2 cellular contexts compared by ENCODE assay signal in the genomic region with DNA sequence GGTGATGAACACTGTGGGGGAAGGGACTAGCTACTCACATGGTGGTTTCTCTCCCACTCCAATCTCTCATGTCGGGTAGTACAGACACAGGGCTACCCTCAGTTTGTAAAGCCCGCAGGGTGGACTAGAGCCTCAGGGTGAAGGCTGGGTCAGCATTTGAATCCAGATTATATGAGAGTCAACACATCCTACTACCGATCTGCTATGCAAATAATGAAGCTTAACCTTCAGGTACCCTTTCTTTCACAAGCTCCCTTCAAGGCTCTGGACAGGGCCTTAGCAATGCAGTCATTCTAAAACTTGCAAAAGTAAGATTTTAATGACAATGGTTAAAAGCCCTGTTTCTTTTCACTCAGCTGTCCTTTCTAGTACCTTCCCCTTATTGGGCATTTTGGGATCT.
TF ChIP-seq lines count a peak whose summit lies in the region.

No MANE protein-coding gene starts in this region.

TF ChIP-seq in GM23338, 12 proteins besides CTCF, POLR2A, EP300 and RAD21:
- TF ChIP-seq, protein P1, sequence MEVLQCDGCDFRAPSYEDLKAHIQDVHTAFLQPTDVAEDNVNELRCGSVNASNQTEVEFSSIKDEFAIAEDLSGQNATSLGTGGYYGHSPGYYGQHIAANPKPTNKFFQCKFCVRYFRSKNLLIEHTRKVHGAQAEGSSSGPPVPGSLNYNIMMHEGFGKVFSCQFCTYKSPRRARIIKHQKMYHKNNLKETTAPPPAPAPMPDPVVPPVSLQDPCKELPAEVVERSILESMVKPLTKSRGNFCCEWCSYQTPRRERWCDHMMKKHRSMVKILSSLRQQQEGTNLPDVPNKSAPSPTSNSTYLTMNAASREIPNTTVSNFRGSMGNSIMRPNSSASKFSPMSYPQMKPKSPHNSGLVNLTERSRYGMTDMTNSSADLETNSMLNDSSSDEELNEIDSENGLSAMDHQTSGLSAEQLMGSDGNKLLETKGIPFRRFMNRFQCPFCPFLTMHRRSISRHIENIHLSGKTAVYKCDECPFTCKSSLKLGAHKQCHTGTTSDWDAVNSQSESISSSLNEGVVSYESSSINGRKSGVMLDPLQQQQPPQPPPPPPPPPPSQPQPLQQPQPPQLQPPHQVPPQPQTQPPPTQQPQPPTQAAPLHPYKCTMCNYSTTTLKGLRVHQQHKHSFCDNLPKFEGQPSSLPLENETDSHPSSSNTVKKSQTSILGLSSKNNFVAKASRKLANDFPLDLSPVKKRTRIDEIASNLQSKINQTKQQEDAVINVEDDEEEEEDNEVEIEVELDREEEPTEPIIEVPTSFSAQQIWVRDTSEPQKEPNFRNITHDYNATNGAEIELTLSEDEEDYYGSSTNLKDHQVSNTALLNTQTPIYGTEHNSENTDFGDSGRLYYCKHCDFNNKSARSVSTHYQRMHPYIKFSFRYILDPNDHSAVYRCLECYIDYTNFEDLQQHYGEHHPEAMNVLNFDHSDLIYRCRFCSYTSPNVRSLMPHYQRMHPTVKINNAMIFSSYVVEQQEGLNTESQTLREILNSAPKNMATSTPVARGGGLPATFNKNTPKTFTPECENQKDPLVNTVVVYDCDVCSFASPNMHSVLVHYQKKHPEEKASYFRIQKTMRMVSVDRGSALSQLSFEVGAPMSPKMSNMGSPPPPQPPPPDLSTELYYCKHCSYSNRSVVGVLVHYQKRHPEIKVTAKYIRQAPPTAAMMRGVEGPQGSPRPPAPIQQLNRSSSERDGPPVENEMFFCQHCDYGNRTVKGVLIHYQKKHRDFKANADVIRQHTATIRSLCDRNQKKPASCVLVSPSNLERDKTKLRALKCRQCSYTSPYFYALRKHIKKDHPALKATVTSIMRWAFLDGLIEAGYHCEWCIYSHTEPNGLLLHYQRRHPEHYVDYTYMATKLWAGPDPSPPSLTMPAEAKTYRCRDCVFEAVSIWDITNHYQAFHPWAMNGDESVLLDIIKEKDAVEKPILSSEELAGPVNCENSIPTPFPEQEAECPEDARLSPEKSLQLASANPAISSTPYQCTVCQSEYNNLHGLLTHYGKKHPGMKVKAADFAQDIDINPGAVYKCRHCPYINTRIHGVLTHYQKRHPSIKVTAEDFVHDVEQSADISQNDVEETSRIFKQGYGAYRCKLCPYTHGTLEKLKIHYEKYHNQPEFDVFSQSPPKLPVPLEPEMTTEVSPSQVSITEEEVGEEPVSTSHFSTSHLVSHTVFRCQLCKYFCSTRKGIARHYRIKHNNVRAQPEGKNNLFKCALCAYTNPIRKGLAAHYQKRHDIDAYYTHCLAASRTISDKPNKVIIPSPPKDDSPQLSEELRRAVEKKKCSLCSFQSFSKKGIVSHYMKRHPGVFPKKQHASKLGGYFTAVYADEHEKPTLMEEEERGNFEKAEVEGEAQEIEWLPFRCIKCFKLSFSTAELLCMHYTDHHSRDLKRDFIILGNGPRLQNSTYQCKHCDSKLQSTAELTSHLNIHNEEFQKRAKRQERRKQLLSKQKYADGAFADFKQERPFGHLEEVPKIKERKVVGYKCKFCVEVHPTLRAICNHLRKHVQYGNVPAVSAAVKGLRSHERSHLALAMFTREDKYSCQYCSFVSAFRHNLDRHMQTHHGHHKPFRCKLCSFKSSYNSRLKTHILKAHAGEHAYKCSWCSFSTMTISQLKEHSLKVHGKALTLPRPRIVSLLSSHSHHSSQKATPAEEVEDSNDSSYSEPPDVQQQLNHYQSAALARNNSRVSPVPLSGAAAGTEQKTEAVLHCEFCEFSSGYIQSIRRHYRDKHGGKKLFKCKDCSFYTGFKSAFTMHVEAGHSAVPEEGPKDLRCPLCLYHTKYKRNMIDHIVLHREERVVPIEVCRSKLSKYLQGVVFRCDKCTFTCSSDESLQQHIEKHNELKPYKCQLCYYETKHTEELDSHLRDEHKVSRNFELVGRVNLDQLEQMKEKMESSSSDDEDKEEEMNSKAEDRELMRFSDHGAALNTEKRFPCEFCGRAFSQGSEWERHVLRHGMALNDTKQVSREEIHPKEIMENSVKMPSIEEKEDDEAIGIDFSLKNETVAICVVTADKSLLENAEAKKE (CRISPR knock-in tag; IDR thresholded peaks at IDR 0.05), result no peak
- TF ChIP-seq ZNF331 (CRISPR knock-in tag; IDR thresholded peaks at IDR 0.05; ENCODE audit: low read depth) (no peak), NANOG (IDR thresholded peaks at IDR 0.05; ENCODE audit: borderline replicate concordance) (no peak), STAT1 (IDR thresholded peaks at IDR 0.05; ENCODE audit: unreplicated experiment) (no peak), ZNF114 (CRISPR knock-in tag; IDR thresholded peaks at IDR 0.05) (no peak), EZH2 (IDR thresholded peaks at IDR 0.05; ENCODE audit: low read depth, unreplicated experiment) (no peak)
- TF ChIP-seq, protein P2, sequence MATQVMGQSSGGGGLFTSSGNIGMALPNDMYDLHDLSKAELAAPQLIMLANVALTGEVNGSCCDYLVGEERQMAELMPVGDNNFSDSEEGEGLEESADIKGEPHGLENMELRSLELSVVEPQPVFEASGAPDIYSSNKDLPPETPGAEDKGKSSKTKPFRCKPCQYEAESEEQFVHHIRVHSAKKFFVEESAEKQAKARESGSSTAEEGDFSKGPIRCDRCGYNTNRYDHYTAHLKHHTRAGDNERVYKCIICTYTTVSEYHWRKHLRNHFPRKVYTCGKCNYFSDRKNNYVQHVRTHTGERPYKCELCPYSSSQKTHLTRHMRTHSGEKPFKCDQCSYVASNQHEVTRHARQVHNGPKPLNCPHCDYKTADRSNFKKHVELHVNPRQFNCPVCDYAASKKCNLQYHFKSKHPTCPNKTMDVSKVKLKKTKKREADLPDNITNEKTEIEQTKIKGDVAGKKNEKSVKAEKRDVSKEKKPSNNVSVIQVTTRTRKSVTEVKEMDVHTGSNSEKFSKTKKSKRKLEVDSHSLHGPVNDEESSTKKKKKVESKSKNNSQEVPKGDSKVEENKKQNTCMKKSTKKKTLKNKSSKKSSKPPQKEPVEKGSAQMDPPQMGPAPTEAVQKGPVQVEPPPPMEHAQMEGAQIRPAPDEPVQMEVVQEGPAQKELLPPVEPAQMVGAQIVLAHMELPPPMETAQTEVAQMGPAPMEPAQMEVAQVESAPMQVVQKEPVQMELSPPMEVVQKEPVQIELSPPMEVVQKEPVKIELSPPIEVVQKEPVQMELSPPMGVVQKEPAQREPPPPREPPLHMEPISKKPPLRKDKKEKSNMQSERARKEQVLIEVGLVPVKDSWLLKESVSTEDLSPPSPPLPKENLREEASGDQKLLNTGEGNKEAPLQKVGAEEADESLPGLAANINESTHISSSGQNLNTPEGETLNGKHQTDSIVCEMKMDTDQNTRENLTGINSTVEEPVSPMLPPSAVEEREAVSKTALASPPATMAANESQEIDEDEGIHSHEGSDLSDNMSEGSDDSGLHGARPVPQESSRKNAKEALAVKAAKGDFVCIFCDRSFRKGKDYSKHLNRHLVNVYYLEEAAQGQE (IDR thresholded peaks at IDR 0.05; ENCODE audit: unreplicated experiment), result no peak
- TF ChIP-seq, protein P3, sequence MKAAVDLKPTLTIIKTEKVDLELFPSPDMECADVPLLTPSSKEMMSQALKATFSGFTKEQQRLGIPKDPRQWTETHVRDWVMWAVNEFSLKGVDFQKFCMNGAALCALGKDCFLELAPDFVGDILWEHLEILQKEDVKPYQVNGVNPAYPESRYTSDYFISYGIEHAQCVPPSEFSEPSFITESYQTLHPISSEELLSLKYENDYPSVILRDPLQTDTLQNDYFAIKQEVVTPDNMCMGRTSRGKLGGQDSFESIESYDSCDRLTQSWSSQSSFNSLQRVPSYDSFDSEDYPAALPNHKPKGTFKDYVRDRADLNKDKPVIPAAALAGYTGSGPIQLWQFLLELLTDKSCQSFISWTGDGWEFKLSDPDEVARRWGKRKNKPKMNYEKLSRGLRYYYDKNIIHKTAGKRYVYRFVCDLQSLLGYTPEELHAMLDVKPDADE (IDR thresholded peaks at IDR 0.05), result no peak
TF ChIP-seq in GM23338: peak in this region for 0.

TF ChIP-seq in GM12878, 131 proteins besides CTCF, POLR2A, EP300 and RAD21:
- TF ChIP-seq, protein P4, sequence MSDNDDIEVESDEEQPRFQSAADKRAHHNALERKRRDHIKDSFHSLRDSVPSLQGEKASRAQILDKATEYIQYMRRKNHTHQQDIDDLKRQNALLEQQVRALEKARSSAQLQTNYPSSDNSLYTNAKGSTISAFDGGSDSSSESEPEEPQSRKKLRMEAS (IDR thresholded peaks at IDR 0.05; ENCODE audit: low read depth, low read length), result no peak
- TF ChIP-seq SREBF1 (IDR thresholded peaks at IDR 0.05; ENCODE audit: low read length) (no peak), TBL1XR1 (IDR thresholded peaks at IDR 0.05; ENCODE audit: low read depth, low read length) (no peak), NFIC (IDR thresholded peaks at IDR 0.05; ENCODE audit: low read depth, low read length) (no peak), ETV6 (conservative IDR thresholded peaks at IDR 0.05 in 1 of 2, IDR thresholded peaks at IDR 0.05 in 1 of 2; ENCODE audit: borderline replicate concordance in 1 of 2, low read depth in 1 of 2) (no peak), FOS (IDR thresholded peaks at IDR 0.05; ENCODE audit: borderline replicate concordance, extremely low read depth, insufficient read length) (no peak), EZH2 (IDR thresholded peaks at IDR 0.05; ENCODE audit: borderline replicate concordance, control insufficient read depth, low read depth, low read length) (no peak), TCF3 (IDR thresholded peaks at IDR 0.05; ENCODE audit: borderline replicate concordance, insufficient read depth, low read depth, low read length) (no peak), ZSCAN29 (IDR thresholded peaks at IDR 0.05) (no peak)
- TF ChIP-seq, protein P5, sequence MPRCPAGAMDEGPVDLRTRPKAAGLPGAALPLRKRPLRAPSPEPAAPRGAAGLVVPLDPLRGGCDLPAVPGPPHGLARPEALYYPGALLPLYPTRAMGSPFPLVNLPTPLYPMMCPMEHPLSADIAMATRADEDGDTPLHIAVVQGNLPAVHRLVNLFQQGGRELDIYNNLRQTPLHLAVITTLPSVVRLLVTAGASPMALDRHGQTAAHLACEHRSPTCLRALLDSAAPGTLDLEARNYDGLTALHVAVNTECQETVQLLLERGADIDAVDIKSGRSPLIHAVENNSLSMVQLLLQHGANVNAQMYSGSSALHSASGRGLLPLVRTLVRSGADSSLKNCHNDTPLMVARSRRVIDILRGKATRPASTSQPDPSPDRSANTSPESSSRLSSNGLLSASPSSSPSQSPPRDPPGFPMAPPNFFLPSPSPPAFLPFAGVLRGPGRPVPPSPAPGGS (IDR thresholded peaks at IDR 0.05; ENCODE audit: borderline replicate concordance, insufficient read depth, low read depth, low read length, poor library complexity, severe bottlenecking), result no peak
- TF ChIP-seq, protein P6, sequence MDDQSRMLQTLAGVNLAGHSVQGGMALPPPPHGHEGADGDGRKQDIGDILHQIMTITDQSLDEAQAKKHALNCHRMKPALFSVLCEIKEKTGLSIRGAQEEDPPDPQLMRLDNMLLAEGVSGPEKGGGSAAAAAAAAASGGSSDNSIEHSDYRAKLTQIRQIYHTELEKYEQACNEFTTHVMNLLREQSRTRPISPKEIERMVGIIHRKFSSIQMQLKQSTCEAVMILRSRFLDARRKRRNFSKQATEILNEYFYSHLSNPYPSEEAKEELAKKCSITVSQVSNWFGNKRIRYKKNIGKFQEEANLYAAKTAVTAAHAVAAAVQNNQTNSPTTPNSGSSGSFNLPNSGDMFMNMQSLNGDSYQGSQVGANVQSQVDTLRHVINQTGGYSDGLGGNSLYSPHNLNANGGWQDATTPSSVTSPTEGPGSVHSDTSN (IDR thresholded peaks at IDR 0.05; ENCODE audit: insufficient replicate concordance, low read depth, low read length), result no peak
TF ChIP-seq in GM12878: peak in this region for 0.
